8 cellular contexts compared by ENCODE assay signal in genomic region chr7:42831051-42831952, GRCh38.
DNase-seq lines count a peak whose midpoint lies in the region; ATAC-seq and TF ChIP-seq lines count a peak whose summit lies in the region.

No MANE protein-coding gene starts in this region.

- peak overlapping the region; percentile 37 for H3K4me2 ChIP-seq in mammary epithelial cell (ENCODE audit: insufficient read depth, low read depth, low read length)

- H3K79me2 ChIP-seq in mammary epithelial cell (ENCODE audit: insufficient read depth, low read length): no peaks in the 10 kb centered on the region

- ATAC-seq in left lobe of liver (peak; percentile 84), upper lobe of left lung (ENCODE audit: low FRiP score in 2 of 2) (peak; percentile 74 to 82)

- DNase-seq in AG10803 (ENCODE audit: low read depth) (peak; percentile 46), mammary epithelial cell (peak; percentile 30), left lobe of liver (ENCODE audit: low spot score) (peak; percentile 48), upper lobe of left lung (peak in 1 of 2 donors; percentile 61), NCI-H2029 treated with DMSO at 0.1 percent for 48 hours (lab: John Stamatoyannopoulos, UW) (no peak)
- DNase-seq in Jurkat, Clone E6-1 (ENCODE audit: low read depth, low spot score): peak; percentile 22
- DNase-seq in stimulated activated CD4-positive, alpha-beta T cell treated with anti-CD3 and anti-CD28 coated beads, Interleukin-4, amount 100 ng/mL, for 24 hours: no peak
- no peak for DNase-seq in activated CD4-positive, CD25-positive, alpha-beta regulatory T cell (lab: John Stamatoyannopoulos, UW)

- in situ Hi-C loops in mammary epithelial cell (cut with MboI; ENCODE audit: low sequenced_read_pairs in 2 of 2): loop anchor here (5.0 to 10.0 kb wide), 2 partner anchors 887 to 889 kb away; no protein-coding TSS in a partner anchor

- no TSS peak for BruUV-seq in mammary epithelial cell (replicated peaks; lab: Mats Ljungman, UMichigan)

- TF ChIP-seq CTCF in AG10803 (conservative IDR thresholded peaks at IDR 0.05; ENCODE audit: low read length): peak; percentile 88
- TF ChIP-seq CTCF in mammary epithelial cell (conservative IDR thresholded peaks at IDR 0.05 in 1 of 2, IDR thresholded peaks at IDR 0.05 in 1 of 2; ENCODE audit: extremely low read depth in 1 of 2, insufficient read depth in 1 of 2, low read depth in 1 of 2, low read length in 2 of 2): peak; percentile 60 to 90
- TF ChIP-seq CTCF in upper lobe of left lung (IDR thresholded peaks at IDR 0.05): peak in 5 of 6 experiments; percentile 23 to 50 (median 39)

- H3K9me3 ChIP-seq in mammary epithelial cell (replicated peaks; ENCODE audit: insufficient read depth, low read length) (no peaks in the 10 kb centered on the region), upper lobe of left lung (no peaks in the 10 kb centered on the region)

- no peak overlapping the region for H3K9ac ChIP-seq in mammary epithelial cell (ENCODE audit: insufficient read depth, low read length)

- H3K36me3 ChIP-seq in mammary epithelial cell (ENCODE audit: insufficient read depth, low read length): no peaks in the 10 kb centered on the region
- no peaks in the 10 kb centered on the region for H3K36me3 ChIP-seq in upper lobe of left lung

- H3K4me3 ChIP-seq in AG10803 (ENCODE audit: low read length) (no peak overlapping the region), mammary epithelial cell (replicated peaks in 1 of 3; ENCODE audit: insufficient read depth in 1 of 3, low read depth in 2 of 3, low read length in 3 of 3) (no peak overlapping the region), upper lobe of left lung (peak overlapping the region in 1 of 4 donors; percentile 8)
- H3K4me3 ChIP-seq in Jurkat, Clone E6-1 (ENCODE audit: low read length): no peak overlapping the region

- no peak for TF ChIP-seq POLR2A in upper lobe of left lung (IDR thresholded peaks at IDR 0.05)

- H3K27me3 ChIP-seq in mammary epithelial cell (ENCODE audit: insufficient read depth, low read length): no peaks in the 10 kb centered on the region
- H3K27me3 ChIP-seq in upper lobe of left lung: no peaks in the 10 kb centered on the region

- no peak overlapping the region for H2AFZ ChIP-seq in mammary epithelial cell (ENCODE audit: low read depth, low read length)

- H3K27ac ChIP-seq in mammary epithelial cell (ENCODE audit: insufficient read depth, low read depth, low read length) (no peak overlapping the region), upper lobe of left lung (peak overlapping the region in 2 of 4 donors; percentile 13 to 58)

- dilution Hi-C loops in mammary epithelial cell (cut with HindIII; ENCODE audit: low sequenced_read_pairs): no loop called here

- no peaks in the 10 kb centered on the region for H4K20me1 ChIP-seq in mammary epithelial cell (ENCODE audit: insufficient read depth, low read length)

- WGBS in mammary epithelial cell (ENCODE audit: low coverage, missing lambda C conversion rate): 24% methylated on average over 7 of the region's 7 CpGs
- 26 to 34% methylated on average over 7 of the region's 7 CpGs for WGBS in upper lobe of left lung, 2 donors

- intact Hi-C loops in mammary epithelial cell (cut with micrococcal nuclease): loop anchor here (1.0 to 10.0 kb wide), 5 partner anchors 139 to 888 kb away; partner anchors contain the start of gene GLI3

- TF ChIP-seq EP300 in upper lobe of left lung (IDR thresholded peaks at IDR 0.05): no peak

- CTCF ChIA-PET in mammary epithelial cell (lab: Charles Lee; ENCODE audit: low non-redundant PET): interaction anchor here (0.7 to 1.0 kb wide), 3 partner anchors 95 to 854 kb away, joined by 3 read pairs; no protein-coding TSS in a partner anchor

- H3K4me1 ChIP-seq in mammary epithelial cell (ENCODE audit: insufficient read depth, low read length) (no peaks in the 10 kb centered on the region), upper lobe of left lung (peaks cover 8 to 31% (median 21%) of the 10 kb centered on the region in 4 donors)

Comparison
In these comparisons a context has a peak if more than half of its experiments do, and no peak if none do; other contexts are left out.
1. DNase-seq: peak in AG10803 (single experiment), Jurkat, Clone E6-1 (single experiment), mammary epithelial cell (single experiment) and left lobe of liver (single experiment); none in stimulated activated CD4-positive, alpha-beta T cell treated with anti-CD3 and anti-CD28 coated beads, Interleukin-4, amount 100 ng/mL, for 24 hours (single experiment), activated CD4-positive, CD25-positive, alpha-beta regulatory T cell (0 of 4) and NCI-H2029 treated with DMSO at 0.1 percent for 48 hours (single experiment).
2. Peak in every context shown above with its lines, with median percentiles within 50 percentile points of each other: CTCF ChIP-seq.